ENCODE assay signal across 8 cellular contexts in the genomic region with DNA sequence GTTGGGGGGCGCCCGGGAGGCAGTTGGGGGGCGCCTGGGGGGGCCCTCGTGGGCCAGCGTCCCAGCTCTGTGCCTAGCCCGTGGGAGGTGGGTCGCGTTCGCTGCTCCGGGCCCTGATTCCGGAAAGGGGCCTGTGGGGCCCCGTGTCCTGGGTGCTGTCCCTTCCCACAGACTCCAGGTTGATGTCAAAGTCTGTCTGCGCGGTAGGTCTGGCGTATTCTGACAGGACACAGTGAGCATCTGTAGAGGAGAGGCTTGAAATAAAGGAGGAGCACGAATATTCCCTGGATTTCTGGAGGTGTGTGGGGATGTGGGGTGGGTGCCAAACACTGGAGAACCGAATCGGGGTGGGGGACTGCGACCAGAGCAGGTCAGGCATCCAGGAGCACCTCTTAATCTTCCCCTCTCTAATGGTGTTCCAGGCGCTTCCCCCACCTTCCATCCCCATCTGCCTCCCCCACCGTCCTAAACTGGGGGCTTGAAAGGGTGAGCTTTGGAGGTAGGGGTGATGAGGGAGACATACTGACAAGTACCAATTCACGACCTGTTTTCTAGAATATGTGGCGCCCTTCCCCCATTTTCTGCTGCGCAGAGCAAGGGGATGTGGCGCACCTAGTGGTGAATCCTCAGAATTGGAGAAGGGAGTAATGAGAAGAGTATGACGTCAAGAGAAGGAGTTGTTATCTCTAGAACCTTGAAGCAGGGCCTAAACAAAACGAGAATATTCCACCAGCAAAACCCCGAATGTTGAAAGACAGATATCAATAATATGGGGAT. TPM values are rescaled to one million over a fixed set of nuclear protein-coding genes. Genes with fewer than 3 reads are reported as not detected.
A peak's percentile ranks its signal among the peaks of the same experiment; 100 is the strongest.
DNase-seq lines count a peak whose midpoint lies in the region; ATAC-seq and TF ChIP-seq lines count a peak whose summit lies in the region.

No MANE protein-coding gene starts in this region.

- in situ Hi-C loops in G401 (cut with HindIII; ENCODE audit: low sequenced_read_pairs) = no loop called here

- WGBS in right lobe of liver (ENCODE audit: insufficient coverage, low coverage, low lambda C conversion rate, missing lambda C conversion rate) = 28% methylated on average over 13 of the region's 28 CpGs

- ATAC-seq in HG02973 (IDR thresholded peaks at IDR 0.05; ENCODE audit: unreplicated experiment) = peak; percentile 84
- peak; percentile 47 to 72 (median 58) for ATAC-seq in right lobe of liver

- TF ChIP-seq CTCF in coronary artery (IDR thresholded peaks at IDR 0.05) (peak; percentile 20), right lobe of liver (IDR thresholded peaks at IDR 0.05) (peak; percentile 35 to 42 (median 40))

- H3K4me3 ChIP-seq in coronary artery = peak overlapping the region; percentile 72
- peak overlapping the region; percentile 38 to 51 (median 47) for H3K4me3 ChIP-seq in right lobe of liver

- no peaks in the 10 kb centered on the region for H3K36me3 ChIP-seq in right lobe of liver

- intact Hi-C loops in right lobe of liver (cut with DNase I) = no loop called here

- no peaks in the 10 kb centered on the region for H3K4me1 ChIP-seq in right lobe of liver

- no peaks in the 10 kb centered on the region for H3K27me3 ChIP-seq in right lobe of liver

- peak overlapping the region; percentile 61 to 88 for H3K27ac ChIP-seq in coronary artery
- H3K27ac ChIP-seq in right lobe of liver = peak overlapping the region in 1 of 3 donors; percentile 24

- DNase-seq in G401 (ENCODE audit: low spot score) (peak; percentile 79), coronary artery (ENCODE audit: low spot score) (no peak), right lobe of liver (peak in 1 of 3 donors; percentile 42), NCI-H2107 treated with DMSO at 0.1 percent for 48 hours (lab: John Stamatoyannopoulos, UW; ENCODE audit: unreplicated experiment) (no peak), mesenteric fat pad (ENCODE audit: low spot score) (no peak)
- peak; percentile 40 for DNase-seq in activated CD4-positive, alpha-beta T cell treated with anti-CD3 and anti-CD28 coated beads for 1 hour
- peak; percentile 9 to 28 (median 19) for DNase-seq in stimulated activated CD4-positive, alpha-beta T cell treated with anti-CD3 and anti-CD28 coated beads, TNF-alpha, amount 100 ng/mL, for 4 hours (ENCODE audit: low read depth in 3 of 3)

- H3K9me3 ChIP-seq in right lobe of liver = no peaks in the 10 kb centered on the region

- TF ChIP-seq POLR2A in right lobe of liver (IDR thresholded peaks at IDR 0.05) = no peak

RNA-seq across cellular contexts. Expression of a gene that starts 0.9 kb away (rescaled TPM):
- total RNA-seq in G401 (2014; rRNA removed; shearing (Covaris generic)) = 0.43 and 0.44 TPM in 2 replicates
- total RNA-seq in right lobe of liver (1 to 10 TPM in 4 of 6 experiments, under 1 TPM in 2; 0.61 to 1.8 (median 1.4) TPM), mesenteric fat pad (4.0 TPM)

RNA-seq across cellular contexts. Expression of a gene that starts 52.8 kb away (rescaled TPM):
- 8.7 and 18.1 TPM in 2 replicates for total RNA-seq in G401 (2014; rRNA removed; shearing (Covaris generic))
- total RNA-seq in right lobe of liver = 1 to 10 TPM; 4.6 to 8.9 (median 5.7) TPM
- 6.7 TPM for total RNA-seq in mesenteric fat pad

Comparison
In these comparisons a context has a peak if more than half of its experiments do, and no peak if none do; other contexts are left out.
1. DNase-seq: peak in G401 (single experiment), activated CD4-positive, alpha-beta T cell treated with anti-CD3 and anti-CD28 coated beads for 1 hour (single experiment) and stimulated activated CD4-positive, alpha-beta T cell treated with anti-CD3 and anti-CD28 coated beads, TNF-alpha, amount 100 ng/mL, for 4 hours (3 of 3); none in coronary artery (single experiment), NCI-H2107 treated with DMSO at 0.1 percent for 48 hours (single experiment) and mesenteric fat pad (single experiment).